Comparison of ENCODE assay signal across 8 cellular contexts in the genomic region with DNA sequence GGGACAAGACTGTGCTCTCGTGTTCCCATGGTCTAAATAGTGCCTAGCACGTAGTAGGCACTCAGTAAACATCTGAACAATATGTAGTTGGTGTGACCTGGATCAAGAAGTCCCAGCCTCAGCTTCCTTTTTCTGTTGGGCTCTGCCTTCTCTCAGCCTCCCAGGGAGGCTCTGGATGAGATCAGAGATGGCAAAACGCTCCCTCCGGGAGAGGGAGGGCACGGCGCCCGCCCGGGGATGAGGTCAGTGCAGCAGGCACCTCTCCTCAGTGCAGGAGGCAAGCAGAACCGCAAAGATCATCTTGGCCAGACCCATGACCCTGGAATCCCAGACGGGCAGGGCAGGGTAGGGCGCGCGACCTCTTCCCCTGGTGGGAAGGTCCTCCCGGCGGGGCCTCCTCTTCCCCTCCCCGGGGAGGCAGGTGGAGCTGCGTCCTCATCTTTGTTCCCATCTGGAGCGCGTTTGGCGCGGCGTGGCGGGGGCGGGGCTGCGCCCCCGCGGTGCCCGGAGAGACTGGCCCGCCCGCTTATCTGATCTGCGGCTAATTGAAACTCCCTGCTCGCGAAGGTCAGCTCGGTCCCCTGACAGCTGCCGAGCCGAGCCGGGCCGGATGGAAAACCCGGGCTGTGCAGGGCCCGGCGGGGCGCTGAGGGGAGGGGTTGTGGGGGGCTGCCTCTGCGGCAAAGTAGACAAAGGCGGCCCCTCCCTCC.
DNase-seq lines count a peak whose midpoint lies in the region; ATAC-seq and TF ChIP-seq lines count a peak whose summit lies in the region.

No MANE protein-coding gene starts in this region.

- WGBS in H9 (ENCODE audit: extremely low coverage, insufficient read length, low lambda C conversion rate): no CpG with 5 or more reads among the region's 44 CpGs

- intact Hi-C loops in natural killer cell (cut with micrococcal nuclease): no loop called here

- H3K27ac ChIP-seq in H9 (ENCODE audit: insufficient read length, low read depth, low read length): no peak overlapping the region
- H3K27ac ChIP-seq in SK-N-MC: 0 out of 2 replicates have a peak overlapping the region, but pooled peaks have one; percentile 5

- H3K79me2 ChIP-seq in H9 (ENCODE audit: insufficient read depth, low read length): no peaks in the 10 kb centered on the region

- H2BK120ac ChIP-seq in H9 (ENCODE audit: low read depth, low read length, poor library complexity, severe bottlenecking): no peak overlapping the region

- TF ChIP-seq CTCF in H9 (conservative IDR thresholded peaks at IDR 0.05) (no peak), natural killer cell (IDR thresholded peaks at IDR 0.05) (no peak)

- peak in 2 of 3 donors; percentile 0 to 4 for ATAC-seq in natural killer cell
- ATAC-seq in GM19452 (IDR thresholded peaks at IDR 0.05; ENCODE audit: unreplicated experiment): no peak

- H3K4me3 ChIP-seq in SK-N-MC: no peak overlapping the region

- no peak overlapping the region for H2AFZ ChIP-seq in H9 (ENCODE audit: low read length)

- no peak overlapping the region for H3K14ac ChIP-seq in H9 (ENCODE audit: insufficient read depth, low read length)

- H3K56ac ChIP-seq in H9 (ENCODE audit: insufficient read length, low read depth, low read length): no peak overlapping the region

- peaks cover 44 to 48% of the 10 kb centered on the region in 2 experiments for H3K4me1 Mint-ChIP-seq in H9
- peaks cover 42 to 58% of the 10 kb centered on the region in 2 donors for H3K4me1 Mint-ChIP-seq in natural killer cell

- H3K27ac Mint-ChIP-seq in H9: peak overlapping the region; percentile 19 to 90 (median 89); a peak in 6 of 7 replicates
- peak overlapping the region; percentile 54 to 94 for H3K27ac Mint-ChIP-seq in natural killer cell

- H3K9ac ChIP-seq in H9 (ENCODE audit: extremely low read depth, insufficient read length, low read length) (no peak overlapping the region), SK-N-MC (ENCODE audit: insufficient read length) (no peak overlapping the region)

- H4K8ac ChIP-seq in H9 (replicated peaks; ENCODE audit: insufficient read length, low read depth, low read length): no peak overlapping the region

- no peak overlapping the region for H3K4ac ChIP-seq in H9 (ENCODE audit: low read depth, low read length)

- no peak overlapping the region for H2BK15ac ChIP-seq in H9 (ENCODE audit: low read depth, low read length)

- H3K4me1 ChIP-seq in H9 (ENCODE audit: insufficient read depth, low read length): peaks cover 23% of the 10 kb centered on the region; the same call in 1 of the 2 replicates

- peak overlapping the region; percentile 24 for H3K4me2 ChIP-seq in H9 (ENCODE audit: insufficient read depth, insufficient read length, low read length)

- no peak overlapping the region for H2BK5ac ChIP-seq in H9 (ENCODE audit: insufficient read length, low read length)

- H4K5ac ChIP-seq in H9 (ENCODE audit: insufficient read length, low read depth, low read length): no peak overlapping the region

- H4K20me1 ChIP-seq in H9 (ENCODE audit: control insufficient read depth, insufficient read depth, insufficient read length): no peaks in the 10 kb centered on the region

- no peaks in the 10 kb centered on the region for H3K36me3 ChIP-seq in SK-N-MC (ENCODE audit: insufficient read depth, low read length)

- H3K18ac ChIP-seq in H9 (ENCODE audit: insufficient read length, low read depth, low read length): peak overlapping the region; percentile 37

- H3K79me1 ChIP-seq in H9 (ENCODE audit: insufficient read depth, low read depth, low read length, poor library complexity, severe bottlenecking): no peaks in the 10 kb centered on the region

- H3K4me3 Mint-ChIP-seq in H9: peak overlapping the region; percentile 60 to 77
- peak overlapping the region; percentile 60 for H3K4me3 Mint-ChIP-seq in natural killer cell

- H4K91ac ChIP-seq in H9 (ENCODE audit: insufficient read length, low read depth, low read length): no peak overlapping the region

- H3K23ac ChIP-seq in H9 (ENCODE audit: insufficient read length, low read depth, low read length): no peak overlapping the region

- H2BK20ac ChIP-seq in H9 (ENCODE audit: low read depth, low read length, poor library complexity, severe bottlenecking): no peak overlapping the region

- H3K9me3 ChIP-seq in H9 (ENCODE audit: control insufficient read depth, low read depth, low read length) (no peaks in the 10 kb centered on the region), SK-N-MC (ENCODE audit: low read depth, low read length) (no peaks in the 10 kb centered on the region)

- H2BK12ac ChIP-seq in H9 (ENCODE audit: insufficient read length, low read depth, low read length): no peak overlapping the region

- H3K36me3 Mint-ChIP-seq in H9 (ENCODE audit: insufficient read depth in 1 of 3, low read depth in 3 of 3) (no peaks in the 10 kb centered on the region), natural killer cell (no peaks in the 10 kb centered on the region)

- H3T11ph ChIP-seq in H9 (ENCODE audit: low read length): no peak overlapping the region

- H3K27me3 Mint-ChIP-seq in H9 (ENCODE audit: low read depth) (peaks cover 32% of the 10 kb centered on the region), natural killer cell (ENCODE audit: low read depth in 2 of 2) (no peaks in the 10 kb centered on the region)

- DNase-seq in AG08396 (ENCODE audit: low spot score): peak; percentile 84
- no peak for DNase-seq in H9
- DNase-seq in SK-N-MC (ENCODE audit: low read depth, low spot score): no peak
- peak; percentile 32 for DNase-seq in fibroblast of the conjunctiva (ENCODE audit: low read depth)
- DNase-seq in natural killer cell: peak; percentile 44
- no peak for DNase-seq in activated CD4-positive, alpha-beta T cell treated with anti-CD3 and anti-CD28 coated beads, Interleukin-2, amount 50 U/mL, for 48 hours
- DNase-seq in activated effector memory CD4-positive, alpha-beta T cell treated with Interleukin-2 at 50 U/mL for 16 hours: no peak

- H3K27me3 ChIP-seq in H9 (ENCODE audit: insufficient read depth, low read length): no peaks in the 10 kb centered on the region

- H3K23me2 ChIP-seq in H9 (ENCODE audit: insufficient read length, low read depth, low read length, poor library complexity, severe bottlenecking): peaks cover 7% of the 10 kb centered on the region

- no peak overlapping the region for H2AK5ac ChIP-seq in H9 (ENCODE audit: insufficient read length, low read length)

- H3K9me3 Mint-ChIP-seq in H9: no peaks in the 10 kb centered on the region
- H3K9me3 Mint-ChIP-seq in natural killer cell: no peaks in the 10 kb centered on the region

Comparison
In these comparisons a context has a peak if more than half of its experiments do, and no peak if none do; other contexts are left out.
1. DNase-seq: peak in AG08396 (single experiment), fibroblast of the conjunctiva (single experiment) and natural killer cell (single experiment); none in H9 (single experiment), SK-N-MC (single experiment), activated CD4-positive, alpha-beta T cell treated with anti-CD3 and anti-CD28 coated beads, Interleukin-2, amount 50 U/mL, for 48 hours (0 of 2) and activated effector memory CD4-positive, alpha-beta T cell treated with Interleukin-2 at 50 U/mL for 16 hours (single experiment).